Comparison of ENCODE assay signal across 13 cellular contexts in genomic region chr4:54527532-54527931, GRCh38.
"Had no signal": no experiment of that assay in that cellular context is flagged by ENCODE, and none has a peak within 500 bp of the region (broad histone marks: within the 10 kb centered on the region; RNA-seq: fewer than 3 reads in every experiment).

No MANE protein-coding gene starts in this region.

- H3K9me3 ChIP-seq: adrenal gland, body of pancreas, pancreas had no signal

- H3K4me3 ChIP-seq: adrenal gland, body of pancreas, coronary artery, heart right ventricle, pancreas had no signal

- H3K9me3 Mint-ChIP-seq: stimulated activated naive CD8-positive, alpha-beta T cell treated with anti-CD3 and anti-CD28 coated beads, Interleukin-15, Interleukin-2, amounts not matched to agents 100 ng/mL and 50 ng/mL, for 24 hours had no signal

- H3K27ac ChIP-seq: adrenal gland, body of pancreas, coronary artery, heart right ventricle, pancreas had no signal

- H3K4me3 Mint-ChIP-seq: stimulated activated naive CD8-positive, alpha-beta T cell treated with anti-CD3 and anti-CD28 coated beads, Interleukin-15, Interleukin-2, amounts not matched to agents 100 ng/mL and 50 ng/mL, for 24 hours had no signal

- ATAC-seq: body of pancreas, heart right ventricle, pancreas had no signal

- H3K4me1 ChIP-seq: adrenal gland, body of pancreas, heart right ventricle, pancreas had no signal

- DNase-seq: activated CD4-positive, alpha-beta T cell treated with anti-CD3 and anti-CD28 coated beads, Interleukin-2, amount 50 U/mL, for 1 hour; activated CD4-positive, CD25-positive, alpha-beta regulatory T cell; activated naive CD4-positive, alpha-beta T cell treated with anti-CD3 and anti-CD28 coated beads, Interleukin-2, amount 50 U/mL, for 16 hours; adrenal gland; body of pancreas; central memory CD4-positive, alpha-beta T cell; effector CD4-positive, alpha-beta T cell; heart right ventricle; pancreas; stimulated activated CD4-positive, alpha-beta T cell treated with anti-CD3 and anti-CD28 coated beads, Interleukin-4, amount 100 ng/mL, for 1 hour; stimulated activated CD8-positive, alpha-beta memory T cell treated with anti-CD3 and anti-CD28 coated beads, Interleukin-4, amount 100 ng/mL, for 48 hours had no signal

- H3K27me3 ChIP-seq: adrenal gland, body of pancreas, heart right ventricle, pancreas had no signal

- H3K36me3 ChIP-seq: adrenal gland, heart right ventricle, pancreas had no signal

- H3K27ac Mint-ChIP-seq: stimulated activated naive CD8-positive, alpha-beta T cell treated with anti-CD3 and anti-CD28 coated beads, Interleukin-15, Interleukin-2, amounts not matched to agents 100 ng/mL and 50 ng/mL, for 24 hours had no signal
